In genomic region chr9:7115606-7116005, GRCh38 we compare ENCODE assay signal across 12 cellular contexts.
"Had no signal": no experiment of that assay in that cellular context is flagged by ENCODE, and none has a peak within 500 bp of the region (broad histone marks: within the 10 kb centered on the region; RNA-seq: fewer than 3 reads in every experiment).

No MANE protein-coding gene starts in this region.

- H3K4me3 ChIP-seq: upper lobe of right lung had no signal

- H3K9me3 ChIP-seq: neutrophil, upper lobe of right lung had no signal

- H3K27ac ChIP-seq: neutrophil, upper lobe of right lung had no signal

- H3K36me3 ChIP-seq: neutrophil, upper lobe of right lung had no signal

- H3K27me3 ChIP-seq: neutrophil, upper lobe of right lung had no signal

- H3K4me1 ChIP-seq: upper lobe of right lung had no signal

- ATAC-seq: activated CD8-positive, alpha-beta T cell treated with anti-CD3 and anti-CD28 coated beads, Interleukin-2, amount 10 ng/mL, durations not matched to agents 7 days and 5 days; activated naive CD8-positive, alpha-beta T cell treated with anti-CD3 and anti-CD28 coated beads, Interleukin-2, amount 50 U/mL, for 24 hours; naive thymus-derived CD8-positive, alpha-beta T cell; upper lobe of right lung; WTC11 had no signal

- DNase-seq: activated CD4-positive, alpha-beta T cell treated with anti-CD3 and anti-CD28 coated beads for 48 hours; activated CD8-positive, alpha-beta memory T cell treated with anti-CD3 and anti-CD28 coated beads, Interleukin-2, amount 50 U/mL, for 48 hours; activated CD8-positive, alpha-beta T cell treated with anti-CD3 and anti-CD28 coated beads, Interleukin-2, amount 10 ng/mL, durations not matched to agents 7 days and 5 days; activated naive CD4-positive, alpha-beta T cell; activated naive CD8-positive, alpha-beta T cell treated with anti-CD3 and anti-CD28 coated beads, Interleukin-2, amount 50 U/mL, for 24 hours; naive thymus-derived CD8-positive, alpha-beta T cell; posterior cingulate gyrus; stimulated activated CD4-positive, alpha-beta T cell treated with anti-CD3 and anti-CD28 coated beads, Interleukin-15, amount 100 ng/mL, for 24 hours; stimulated activated CD4-positive, alpha-beta T cell treated with anti-CD3 and anti-CD28 coated beads, Interleukin-4, amount 100 ng/mL, for 24 hours; upper lobe of right lung had no signal
